Comparison of ENCODE assay signal across 9 cellular contexts in the genomic region with DNA sequence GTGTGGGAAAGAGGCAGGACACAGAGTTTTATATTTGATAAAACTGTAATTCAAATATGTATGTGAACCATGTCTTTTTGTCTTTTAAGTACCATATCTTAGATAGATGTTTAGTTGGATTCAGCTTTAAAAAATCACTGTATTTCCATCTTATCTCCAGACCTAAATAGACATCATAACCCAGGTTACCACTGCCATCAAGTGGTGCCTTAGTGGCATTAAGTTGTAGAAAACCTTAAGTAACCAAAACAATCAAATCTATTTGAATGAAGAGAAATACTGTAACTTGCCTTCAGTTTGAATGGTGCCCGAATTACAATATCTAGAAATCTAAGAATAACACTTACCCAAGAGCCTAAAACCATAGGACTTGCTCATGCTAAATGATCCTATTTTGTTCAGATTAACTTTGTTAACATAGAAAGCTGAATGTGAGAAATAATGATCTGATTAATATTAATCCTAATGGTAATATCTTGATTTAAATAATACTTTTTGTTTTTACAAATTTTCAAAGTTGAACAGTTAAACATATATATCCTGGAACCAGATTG.
DNase-seq lines count a peak whose midpoint lies in the region; ATAC-seq and TF ChIP-seq lines count a peak whose summit lies in the region.
"Had no signal": no experiment of that assay in that cellular context is flagged by ENCODE, and none has a peak within 500 bp of the region (broad histone marks: within the 10 kb centered on the region; RNA-seq: fewer than 3 reads in every experiment).

No MANE protein-coding gene starts in this region.

- 16 to 22% methylated on average over 1 of the region's 1 CpG for WGBS in lower leg skin, 2 donors
- WGBS in upper lobe of left lung, 2 donors = 25 to 39% methylated on average over 1 of the region's 1 CpG

- H3K36me3 ChIP-seq in HEK293 (ENCODE audit: control insufficient read depth in 2 of 2, insufficient read depth in 1 of 2, low read length in 2 of 2) (no peaks in the 10 kb centered on the region), upper lobe of left lung (no peaks in the 10 kb centered on the region)
- no peaks in the 10 kb centered on the region for H3K36me3 ChIP-seq in CD8-positive, alpha-beta T cell (ENCODE audit: insufficient read depth, low read length)
- H3K36me3 ChIP-seq: HAP-1 had no signal

- CTCF ChIA-PET in HEK293 (lab: Yijun Ruan, JAX) = interaction anchor here (0.6 to 1.9 kb wide), 17 partner anchors 86 to 1230 kb away, joined by 3 to 12 read pairs (median 4); partner anchors contain the start of gene MAP2
- CTCF ChIA-PET in CD8-positive, alpha-beta T cell (lab: Charles Lee) = no interaction called here

- H3K9me3 ChIP-seq in HEK293 (ENCODE audit: control insufficient read depth, insufficient read depth, low read depth, low read length) (no peaks in the 10 kb centered on the region), upper lobe of left lung (no peaks in the 10 kb centered on the region)
- no peaks in the 10 kb centered on the region for H3K9me3 ChIP-seq in CD8-positive, alpha-beta T cell (ENCODE audit: low read length)
- H3K9me3 ChIP-seq: HAP-1 had no signal

- peak; percentile 58 for DNase-seq in Ammon's horn (ENCODE audit: low spot score)
- DNase-seq in OCI-M1 (lab: John Stamatoyannopoulos, UW) = peak; percentile 51
- peak; percentile 23 to 61 for DNase-seq in foreskin fibroblast
- DNase-seq in lower leg skin (ENCODE audit: low spot score in 2 of 2) = no peak
- no peak for DNase-seq in CD8-positive, alpha-beta T cell
- DNase-seq in upper lobe of left lung = no peak

- POLR2A ChIA-PET in HEK293 (lab: Yijun Ruan, JAX) = no interaction called here
- POLR2A ChIA-PET in CD8-positive, alpha-beta T cell (lab: Charles Lee) = no interaction called here

- H3K4me1 Mint-ChIP-seq in CD8-positive, alpha-beta T cell (ENCODE audit: low read depth) = no peaks in the 10 kb centered on the region

- ATAC-seq in GM18907 (IDR thresholded peaks at IDR 0.05; ENCODE audit: unreplicated experiment) = no peak
- no peak for ATAC-seq in CD8-positive, alpha-beta T cell
- ATAC-seq in upper lobe of left lung (ENCODE audit: low FRiP score in 2 of 2) = no peak

- no peaks in the 10 kb centered on the region for H3K27me3 Mint-ChIP-seq in CD8-positive, alpha-beta T cell (ENCODE audit: low read depth)

- H3K36me3 Mint-ChIP-seq in CD8-positive, alpha-beta T cell = no peaks in the 10 kb centered on the region

- no peak overlapping the region for H3K4me3 ChIP-seq in HEK293 (ENCODE audit: low read depth, low read length)
- H3K4me3 ChIP-seq in foreskin fibroblast (ENCODE audit: low read depth in 1 of 2, low read length in 2 of 2) = no peak overlapping the region
- H3K4me3 ChIP-seq in lower leg skin (ENCODE audit: low read depth, poor library complexity, severe bottlenecking) = no peak overlapping the region
- no peak overlapping the region for H3K4me3 ChIP-seq in CD8-positive, alpha-beta T cell (ENCODE audit: low read depth, low read length)
- no peak overlapping the region for H3K4me3 ChIP-seq in upper lobe of left lung
- H3K4me3 ChIP-seq: HAP-1 had no signal

- TF ChIP-seq POLR2A in lower leg skin (IDR thresholded peaks at IDR 0.05) = no peak
- no peak for TF ChIP-seq POLR2A in upper lobe of left lung (IDR thresholded peaks at IDR 0.05)

- H3K27me3 ChIP-seq in CD8-positive, alpha-beta T cell (ENCODE audit: insufficient read depth, low read length) = no peaks in the 10 kb centered on the region
- H3K27me3 ChIP-seq in upper lobe of left lung = no peaks in the 10 kb centered on the region

- no peaks in the 10 kb centered on the region for H3K4me1 ChIP-seq in HEK293 (ENCODE audit: control insufficient read depth, insufficient read depth, low read length)
- H3K4me1 ChIP-seq in CD8-positive, alpha-beta T cell (ENCODE audit: insufficient read depth, low read length) = no peaks in the 10 kb centered on the region
- H3K4me1 ChIP-seq in upper lobe of left lung = peaks cover 0 to 5% (median 2%) of the 10 kb centered on the region in 4 donors
- H3K4me1 ChIP-seq: HAP-1 had no signal

- intact Hi-C loops in lower leg skin (cut with DNase I; ENCODE audit: low total_unique reads) = loop anchor here (10.0 kb wide), 2 partner anchors 93 to 243 kb away; partner anchors contain the start of gene MAP2
- intact Hi-C loops in CD8-positive, alpha-beta T cell (cut with DNase I, micrococcal nuclease) = loop anchor here in 1 of 2 experiments (10.0 kb wide), 1 partner anchor 863 kb away; no protein-coding TSS in a partner anchor

- no peak for TF ChIP-seq EP300 in upper lobe of left lung (IDR thresholded peaks at IDR 0.05)

- no peaks in the 10 kb centered on the region for H3K9me3 Mint-ChIP-seq in CD8-positive, alpha-beta T cell

- H3K4me3 Mint-ChIP-seq in CD8-positive, alpha-beta T cell = no peak overlapping the region

- H3K27ac Mint-ChIP-seq in CD8-positive, alpha-beta T cell = no peak overlapping the region

- H3K27ac ChIP-seq in HEK293 (ENCODE audit: extremely low read depth, low read depth, low read length) (no peak overlapping the region), upper lobe of left lung (no peak overlapping the region)
- no peak overlapping the region for H3K27ac ChIP-seq in CD8-positive, alpha-beta T cell (ENCODE audit: low read depth, low read length)

- no peak for TF ChIP-seq CTCF in HEK293 (tag by site-specific recombination; IDR thresholded peaks at IDR 0.05)
- TF ChIP-seq CTCF in foreskin fibroblast (IDR thresholded peaks at IDR 0.05; ENCODE audit: low read depth, low read length) = peak; percentile 25
- no peak for TF ChIP-seq CTCF in lower leg skin (IDR thresholded peaks at IDR 0.05)
- no peak for TF ChIP-seq CTCF in CD8-positive, alpha-beta T cell (IDR thresholded peaks at IDR 0.05)
- TF ChIP-seq CTCF in upper lobe of left lung (IDR thresholded peaks at IDR 0.05) = peak in 3 of 6 experiments; percentile 25 to 28 (median 26)

TF ChIP-seq in HEK293, 187 proteins besides CTCF, POLR2A, EP300 and RAD21:
- TF ChIP-seq ZNF223 (tag by site-specific recombination; IDR thresholded peaks at IDR 0.05) (no peak), ZNF654 (tag by site-specific recombination; IDR thresholded peaks at IDR 0.05; ENCODE audit: low read depth) (peak; percentile 41)

Comparison
In these comparisons a context has a peak if more than half of its experiments do, and no peak if none do; other contexts are left out.
1. DNase-seq: peak in Ammon's horn (single experiment), OCI-M1 (single experiment) and foreskin fibroblast (2 of 2); none in lower leg skin (0 of 2), CD8-positive, alpha-beta T cell (0 of 7) and upper lobe of left lung (0 of 2).